In the genomic region with DNA sequence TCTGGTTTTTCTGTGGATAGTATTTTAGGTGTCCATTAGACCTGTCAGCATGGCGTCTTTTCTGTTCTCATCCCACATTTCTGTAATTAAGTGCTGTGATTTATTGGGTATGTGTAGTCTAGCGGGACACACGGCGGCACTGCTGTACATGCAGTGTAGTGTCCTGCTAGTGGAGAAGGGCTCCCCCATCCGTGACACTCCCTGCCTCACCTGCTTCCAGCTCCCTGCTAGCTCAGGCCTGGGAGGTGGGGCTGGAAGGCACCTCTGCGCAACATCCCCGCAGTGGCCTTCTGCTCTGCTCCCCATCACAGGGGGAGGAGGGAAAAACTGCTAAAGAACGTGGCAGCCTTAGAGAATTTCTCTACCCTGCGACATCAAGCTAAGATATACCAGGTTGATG, we compare ENCODE assay signal across 30 cellular contexts.
"Had no signal": no experiment of that assay in that cellular context is flagged by ENCODE, and none has a peak within 500 bp of the region (broad histone marks: within the 10 kb centered on the region; RNA-seq: fewer than 3 reads in every experiment).

No MANE protein-coding gene starts in this region.

- H3K9ac ChIP-seq: parathyroid adenoma had no signal

- ATAC-seq: activated CD8-positive, alpha-beta memory T cell treated with anti-CD3 and anti-CD28 coated beads, Interleukin-2, amount 10 ng/mL, durations not matched to agents 7 days and 5 days; activated CD8-positive, alpha-beta T cell treated with anti-CD3 and anti-CD28 coated beads, Interleukin-2, amount 10 ng/mL, durations not matched to agents 7 days and 5 days; gastrocnemius medialis; left cardiac atrium; psoas muscle; stimulated activated memory B cell treated with anti-CD40 and anti-IgM and Interleukin-4, amounts not matched to agents 10 μg/mL and 1 μg/mL and 100 μg/mL, for 72 hours; upper lobe of right lung had no signal

- H3K4me1 Mint-ChIP-seq: activated CD8-positive, alpha-beta memory T cell treated with anti-CD3 and anti-CD28 coated beads, Interleukin-2, amount 10 ng/mL, durations not matched to agents 7 days and 5 days; activated naive CD4-positive, alpha-beta T cell treated with anti-CD3 and anti-CD28 coated beads, Interleukin-2, amount 10 ng/mL, durations not matched to agents 7 days and 5 days; activated naive CD8-positive, alpha-beta T cell treated with anti-CD3 and anti-CD28 coated beads, Interleukin-2, amount 10 ng/mL, durations not matched to agents 7 days and 5 days; mesothelial cell of epicardium; naive B cell had no signal

- H3K27ac Mint-ChIP-seq: activated CD8-positive, alpha-beta memory T cell treated with anti-CD3 and anti-CD28 coated beads, Interleukin-2, amount 10 ng/mL, durations not matched to agents 7 days and 5 days; activated CD8-positive, alpha-beta T cell treated with anti-CD3 and anti-CD28 coated beads, Interleukin-2, amount 10 ng/mL, durations not matched to agents 7 days and 5 days; activated naive CD4-positive, alpha-beta T cell treated with anti-CD3 and anti-CD28 coated beads, Interleukin-2, amount 10 ng/mL, durations not matched to agents 7 days and 5 days; activated naive CD8-positive, alpha-beta T cell treated with anti-CD3 and anti-CD28 coated beads, Interleukin-2, amount 10 ng/mL, durations not matched to agents 7 days and 5 days; mesothelial cell of epicardium; stimulated activated memory B cell treated with anti-CD40 and anti-IgM and Interleukin-4, amounts not matched to agents 10 μg/mL and 1 μg/mL and 100 μg/mL, for 72 hours had no signal

- H2AFZ ChIP-seq: parathyroid adenoma had no signal

- H3K9me3 ChIP-seq: gastrocnemius medialis, psoas muscle, stomach, thyroid gland, upper lobe of right lung had no signal

- H3K4me2 ChIP-seq: smooth muscle cell had no signal

- H3K9me3 Mint-ChIP-seq: activated naive CD4-positive, alpha-beta T cell treated with anti-CD3 and anti-CD28 coated beads, Interleukin-2, amount 10 ng/mL, durations not matched to agents 7 days and 5 days; mesothelial cell of epicardium; stimulated activated memory B cell treated with anti-CD40 and anti-IgM and Interleukin-4, amounts not matched to agents 10 μg/mL and 1 μg/mL and 100 μg/mL, for 72 hours had no signal

- DNase-seq: activated CD4-positive, alpha-beta T cell treated with anti-CD3 and anti-CD28 coated beads for 1 hour; activated CD8-positive, alpha-beta memory T cell treated with anti-CD3 and anti-CD28 coated beads, Interleukin-2, amount 10 ng/mL, durations not matched to agents 7 days and 5 days; activated CD8-positive, alpha-beta T cell treated with anti-CD3 and anti-CD28 coated beads, Interleukin-2, amount 10 ng/mL, durations not matched to agents 7 days and 5 days; activated effector memory CD4-positive, alpha-beta T cell treated with Interleukin-2 at 50 U/mL for 16 hours; activated naive CD4-positive, alpha-beta T cell treated with anti-CD3 and anti-CD28 coated beads, Interleukin-2, amount 10 ng/mL, durations not matched to agents 7 days and 5 days; activated naive CD8-positive, alpha-beta T cell treated with anti-CD3 and anti-CD28 coated beads, Interleukin-2, amount 10 ng/mL, durations not matched to agents 7 days and 5 days; brain microvascular endothelial cell; dorsolateral prefrontal cortex; effector memory CD4-positive, alpha-beta T cell; erythroblast; gastrocnemius medialis; glutamatergic neuron; left cardiac atrium; mammary epithelial cell; naive B cell; nucleus accumbens; stimulated activated CD4-positive, alpha-beta T cell treated with anti-CD3 and anti-CD28 coated beads, Interleukin-1b, Interleukin-23, amount 100 ng/mL, for 48 hours; stimulated activated CD4-positive, alpha-beta T cell treated with anti-CD3 and anti-CD28 coated beads, Interleukin-4, amount 100 ng/mL, for 4 hours; stimulated activated CD8-positive, alpha-beta memory T cell treated with anti-CD3 and anti-CD28 coated beads, Interleukin-4, amount 100 ng/mL, for 48 hours; stomach; T-helper 9 cell; thyroid gland; upper lobe of right lung; WERI-Rb-1 had no signal

- H3K27me3 ChIP-seq: brain microvascular endothelial cell, dorsolateral prefrontal cortex, gastrocnemius medialis, stomach, thyroid gland, upper lobe of right lung had no signal

- H3K4me1 ChIP-seq: parathyroid adenoma, thyroid gland, upper lobe of right lung had no signal

- H3K4me3 ChIP-seq: coronary artery, dorsolateral prefrontal cortex, gastrocnemius medialis, psoas muscle, smooth muscle cell, stomach, thyroid gland, upper lobe of right lung had no signal

- H3K4me3 Mint-ChIP-seq: activated CD8-positive, alpha-beta memory T cell treated with anti-CD3 and anti-CD28 coated beads, Interleukin-2, amount 10 ng/mL, durations not matched to agents 7 days and 5 days; activated CD8-positive, alpha-beta T cell treated with anti-CD3 and anti-CD28 coated beads, Interleukin-2, amount 10 ng/mL, durations not matched to agents 7 days and 5 days; activated naive CD4-positive, alpha-beta T cell treated with anti-CD3 and anti-CD28 coated beads, Interleukin-2, amount 10 ng/mL, durations not matched to agents 7 days and 5 days; activated naive CD8-positive, alpha-beta T cell treated with anti-CD3 and anti-CD28 coated beads, Interleukin-2, amount 10 ng/mL, durations not matched to agents 7 days and 5 days; mesothelial cell of epicardium; naive B cell; stimulated activated memory B cell treated with anti-CD40 and anti-IgM and Interleukin-4, amounts not matched to agents 10 μg/mL and 1 μg/mL and 100 μg/mL, for 72 hours had no signal

- H3K27ac ChIP-seq: brain microvascular endothelial cell, coronary artery, dorsolateral prefrontal cortex, parathyroid adenoma, psoas muscle, stomach, thyroid gland, upper lobe of right lung, WERI-Rb-1 had no signal

- H3K27me3 Mint-ChIP-seq: activated CD8-positive, alpha-beta memory T cell treated with anti-CD3 and anti-CD28 coated beads, Interleukin-2, amount 10 ng/mL, durations not matched to agents 7 days and 5 days; activated naive CD4-positive, alpha-beta T cell treated with anti-CD3 and anti-CD28 coated beads, Interleukin-2, amount 10 ng/mL, durations not matched to agents 7 days and 5 days; activated naive CD8-positive, alpha-beta T cell treated with anti-CD3 and anti-CD28 coated beads, Interleukin-2, amount 10 ng/mL, durations not matched to agents 7 days and 5 days; naive B cell; stimulated activated memory B cell treated with anti-CD40 and anti-IgM and Interleukin-4, amounts not matched to agents 10 μg/mL and 1 μg/mL and 100 μg/mL, for 72 hours had no signal
